9 cellular contexts compared by ENCODE assay signal in genomic region chr1:218557731-218558130, GRCh38.
DNase-seq lines count a peak whose midpoint lies in the region; ATAC-seq, FAIRE-seq and TF ChIP-seq lines count a peak whose summit lies in the region.
"Had no signal": no experiment of that assay in that cellular context is flagged by ENCODE, and none has a peak within 500 bp of the region (broad histone marks: within the 10 kb centered on the region; RNA-seq: fewer than 3 reads in every experiment).

No MANE protein-coding gene starts in this region.

- ATAC-seq in K562: no peak
- ATAC-seq in HG03457 (IDR thresholded peaks at IDR 0.05; ENCODE audit: unreplicated experiment): no peak
- ATAC-seq in GM21526 (IDR thresholded peaks at IDR 0.05; ENCODE audit: low FRiP score, unreplicated experiment): no peak
- no peak for ATAC-seq in HG03571 (IDR thresholded peaks at IDR 0.05; ENCODE audit: unreplicated experiment)

- H3K36me3 ChIP-seq in K562 (ENCODE audit: control insufficient read depth, insufficient read depth, low read length): no peaks in the 10 kb centered on the region

- intact Hi-C loops in K562 (cut with micrococcal nuclease): loop anchor here (10.0 kb wide), 3 partner anchors 193 to 1257 kb away; no protein-coding TSS in a partner anchor

- no peak overlapping the region for H3K4me2 ChIP-seq in K562 (ENCODE audit: insufficient read depth, low read length)

- no peaks in the 10 kb centered on the region for H4K20me1 ChIP-seq in K562 (replicated peaks; ENCODE audit: control insufficient read depth, insufficient read depth, low read length)

- H3K9ac ChIP-seq in K562 (ENCODE audit: insufficient read depth in 1 of 2, low read depth in 2 of 2, low read length in 2 of 2): no peak overlapping the region

- no peaks in the 10 kb centered on the region for H3K9me1 ChIP-seq in K562 (ENCODE audit: control insufficient read depth, insufficient read depth, low read length)

- CTCF ChIA-PET in K562 (lab: Yijun Ruan, JAX; ENCODE audit: low intra/inter-chr PET ratio): no interaction called here

- H3K27ac ChIP-seq in K562 (ENCODE audit: extremely low read depth, low read depth, low read length): no peak overlapping the region
- H3K27ac ChIP-seq: epithelial cell of prostate had no signal

- H3K4me1 ChIP-seq in K562 (replicated peaks in 1 of 2; ENCODE audit: control insufficient read depth in 2 of 2, insufficient read depth in 2 of 2, low read length in 2 of 2): no peaks in the 10 kb centered on the region; a peak in 1 of 5 replicates

- in situ Hi-C loops in K562 (cut with MboI): loop anchor here (10.0 kb wide), 1 partner anchor 203 kb away; no protein-coding TSS in a partner anchor

- TF ChIP-seq POLR2A in K562 (conservative IDR thresholded peaks at IDR 0.05): no peak

- TF ChIP-seq CTCF in K562 (IDR thresholded peaks at IDR 0.05 in 2 of 3, conservative IDR thresholded peaks at IDR 0.05 in 1 of 3; ENCODE audit: insufficient read depth in 2 of 3, low read depth in 1 of 3, low read length in 3 of 3): no peak

- under 1% methylated on average over 6 of the region's 6 CpGs for WGBS in K562 (ENCODE audit: insufficient coverage, low coverage, missing lambda C conversion rate)

- no peaks in the 10 kb centered on the region for H3K9me3 ChIP-seq in K562 (replicated peaks; ENCODE audit: control insufficient read depth, insufficient read depth, low read depth, low read length)

- POLR2A ChIA-PET in K562 (lab: Yijun Ruan, JAX): no interaction called here

- H3K4me3 ChIP-seq in K562: no peak overlapping the region

- BruUV-seq in K562 (replicated peaks; lab: Mats Ljungman, UMichigan): no TSS peak

- no peaks in the 10 kb centered on the region for H3K27me3 ChIP-seq in K562 (ENCODE audit: control insufficient read depth in 2 of 2, insufficient read depth in 2 of 2, low read length in 2 of 2)

- no peak for TF ChIP-seq EP300 in K562 (IDR thresholded peaks at IDR 0.05; ENCODE audit: low read length)

- peak; percentile 93 for DNase-seq in DMS53 (lab: John Stamatoyannopoulos, UW)
- DNase-seq in NCI-H2081 treated with DMSO at 0.1 percent for 48 hours (lab: John Stamatoyannopoulos, UW): peak; percentile 56
- peak in 1 of 4 experiments; percentile 6 for DNase-seq in K562 (ENCODE audit: extremely low read depth in 1 of 4, low spot score in 3 of 4)
- DNase-seq in medulla oblongata (ENCODE audit: extremely low spot score): peak; percentile 66
- DNase-seq in GDM1 (lab: John Stamatoyannopoulos, UW): no peak

- FAIRE-seq in K562 (lab: Jason Lieb, UNC): no peak

- no peak for TF ChIP-seq RAD21 in K562 (CRISPR knock-in tag; conservative IDR thresholded peaks at IDR 0.05 in 1 of 2, IDR thresholded peaks at IDR 0.05 in 1 of 2)

- H3K79me2 ChIP-seq in K562 (ENCODE audit: control insufficient read depth, insufficient read depth, low read length): no peaks in the 10 kb centered on the region

- no peak overlapping the region for H2AFZ ChIP-seq in K562 (ENCODE audit: low read depth, low read length)

TF ChIP-seq in K562, 482 proteins besides CTCF, POLR2A, EP300 and RAD21:
- TF ChIP-seq E2F5 (CRISPR knock-in tag; IDR thresholded peaks at IDR 0.05): no peak
- peak; percentile 81 for TF ChIP-seq NFIC (IDR thresholded peaks at IDR 0.05)
- no peak for TF ChIP-seq POLR3G (IDR thresholded peaks at IDR 0.05; ENCODE audit: extremely low read depth, insufficient read length, insufficient replicate concordance)
